In the genomic region with DNA sequence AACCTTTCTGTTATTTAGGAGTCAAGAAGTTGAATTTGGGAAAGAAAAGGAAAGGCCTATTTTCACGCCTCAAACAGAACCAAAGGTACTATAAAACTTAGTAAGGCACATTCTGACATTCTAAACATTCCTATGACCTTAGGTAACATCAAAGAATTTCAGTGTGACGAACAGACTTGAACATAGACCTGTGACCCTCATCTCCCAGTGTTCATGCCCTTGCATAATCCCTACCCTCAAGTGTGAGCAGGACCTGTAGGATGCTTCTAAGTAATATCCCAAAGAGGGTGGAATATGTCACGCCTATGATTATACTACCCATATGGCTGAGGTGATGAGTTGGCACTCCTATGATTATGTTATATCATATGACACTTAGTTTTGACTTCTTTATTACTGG, we compare ENCODE assay signal across 23 cellular contexts.
"Had no signal": no experiment of that assay in that cellular context is flagged by ENCODE, and none has a peak within 500 bp of the region (broad histone marks: within the 10 kb centered on the region; RNA-seq: fewer than 3 reads in every experiment).

No MANE protein-coding gene starts in this region.

- DNase-seq: colonic mucosa; dermis blood vessel endothelial cell; erythroblast; heart right ventricle; hypothalamus; islet precursor cell; left cardiac atrium; left ventricle myocardium inferior; lower lobe of right lung; mesenchymal stem cell; naive thymus-derived CD4-positive, alpha-beta T cell; nephron progenitor cell; retina; spleen; stimulated activated CD4-positive, alpha-beta T cell treated with anti-CD3 and anti-CD28 coated beads, Interleukin-15, amount 100 ng/mL, for 24 hours; stimulated activated CD4-positive, alpha-beta T cell treated with anti-CD3 and anti-CD28 coated beads, Interleukin-1b, Interleukin-23, amount 100 ng/mL, for 48 hours; stimulated activated CD4-positive, alpha-beta T cell treated with anti-CD3 and anti-CD28 coated beads, Interleukin-4, amount 100 ng/mL, for 24 hours; tibial artery; upper lobe of right lung had no signal

- H3K36me3 ChIP-seq: colonic mucosa, heart right ventricle, left ventricle myocardium inferior, lower lobe of right lung, prostate gland, spleen, tibial artery, upper lobe of right lung had no signal

- H3K4me1 ChIP-seq: colonic mucosa, heart right ventricle, left ventricle myocardium inferior, lower lobe of right lung, parathyroid adenoma, prostate gland, spleen, tibial artery, upper lobe of right lung had no signal

- H3K27me3 ChIP-seq: colonic mucosa, heart right ventricle, spleen, tibial artery, upper lobe of right lung had no signal

- H3K27ac ChIP-seq: colonic mucosa, heart right ventricle, left ventricle myocardium inferior, lower lobe of right lung, parathyroid adenoma, prostate gland, spleen, tibial artery, upper lobe of right lung had no signal

- H3K9me3 ChIP-seq: colonic mucosa, lower lobe of right lung, prostate gland, tibial artery, upper lobe of right lung had no signal

- H3K4me3 ChIP-seq: colonic mucosa, heart right ventricle, left ventricle myocardium inferior, lower lobe of right lung, prostate gland, spleen, tibial artery, upper lobe of right lung had no signal

- ATAC-seq: heart right ventricle; left cardiac atrium; lower lobe of right lung; naive thymus-derived CD4-positive, alpha-beta T cell; sciatic nerve; stimulated activated memory B cell treated with anti-CD40 and anti-IgM and Interleukin-4, amounts not matched to agents 10 μg/mL and 1 μg/mL and 100 μg/mL, for 72 hours; upper lobe of right lung had no signal
